ENCODE assay signal across 8 cellular contexts in the genomic region with DNA sequence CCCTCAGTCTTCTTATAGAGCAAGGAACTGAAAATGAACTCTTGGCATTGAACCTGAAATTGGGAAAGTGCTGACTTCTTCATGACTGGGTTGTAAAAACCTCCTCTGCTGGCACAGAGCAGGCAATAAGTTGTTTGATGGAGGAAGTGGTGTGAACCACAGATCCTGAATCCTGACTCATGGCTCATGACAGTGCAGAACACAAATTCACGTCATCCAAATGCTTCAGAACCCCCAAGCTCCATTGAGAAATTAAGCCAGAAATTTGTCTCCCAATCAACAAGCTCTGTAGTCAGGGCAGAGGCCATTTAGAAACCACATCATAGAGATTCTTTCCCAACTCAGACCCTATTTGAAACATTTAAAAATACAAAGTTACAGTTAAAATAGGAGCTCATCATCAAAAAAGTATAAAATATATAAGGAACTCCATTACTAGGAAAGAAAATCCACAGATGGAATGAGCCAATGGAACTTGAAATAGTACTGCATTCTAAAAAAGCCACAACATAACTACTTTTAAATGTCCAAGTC. TPM values are rescaled to one million over a fixed set of nuclear protein-coding genes. Genes with fewer than 3 reads are reported as not detected.
DNase-seq lines count a peak whose midpoint lies in the region; ATAC-seq and TF ChIP-seq lines count a peak whose summit lies in the region.

No MANE protein-coding gene starts in this region.

- peak; percentile 27 to 81 for TF ChIP-seq EP300 in tibial nerve (IDR thresholded peaks at IDR 0.05)

- peak overlapping the region; percentile 64; the same call in 1 of the 2 replicates for H3K27ac ChIP-seq in KMS-11
- no peak overlapping the region for H3K27ac ChIP-seq in right cardiac atrium (ENCODE audit: low read length)
- peak overlapping the region in 2 of 4 donors; percentile 11 to 53 for H3K27ac ChIP-seq in tibial nerve

- no peaks in the 10 kb centered on the region for H3K79me2 ChIP-seq in KMS-11 (ENCODE audit: insufficient read depth, low read depth)

- H3K4me3 Mint-ChIP-seq in activated naive CD4-positive, alpha-beta T cell treated with anti-CD3 and anti-CD28 coated beads for 36 hours, result no peak overlapping the region

- peaks cover 22% of the 10 kb centered on the region for H3K4me1 Mint-ChIP-seq in activated naive CD4-positive, alpha-beta T cell treated with anti-CD3 and anti-CD28 coated beads for 36 hours (ENCODE audit: low read depth)

- whole genome bisulfite sequencing in right cardiac atrium, result 40% methylated on average over 1 of the region's 1 CpG
- 19 to 27% methylated on average over 1 of the region's 1 CpG for WGBS in tibial nerve, 2 donors

- H3K9me3 ChIP-seq in right cardiac atrium (ENCODE audit: control insufficient read depth, low read length) (no peaks in the 10 kb centered on the region), tibial nerve (no peaks in the 10 kb centered on the region)

- peak overlapping the region; percentile 41; the same call in 1 of the 2 replicates for H3K4me2 ChIP-seq in KMS-11

- no peak overlapping the region; the same call in 1 of the 2 replicates for H3K9ac ChIP-seq in KMS-11

- TF ChIP-seq CTCF in KMS-11 (conservative IDR thresholded peaks at IDR 0.05; ENCODE audit: low read depth, low read length), result no peak
- no peak for TF ChIP-seq CTCF in tibial nerve (IDR thresholded peaks at IDR 0.05)

- CTCF ChIA-PET in activated naive CD4-positive, alpha-beta T cell treated with anti-CD3 and anti-CD28 coated beads for 36 hours (lab: Charles Lee), result interaction anchor here (0.5 to 4.7 kb wide), 7 partner anchors 9 to 267 kb away, joined by 3 to 51 read pairs (median 4); a partner anchor contains a TSS

- no peak overlapping the region for H2AFZ ChIP-seq in KMS-11 (ENCODE audit: low read depth)

- ATAC-seq in GM18505 (IDR thresholded peaks at IDR 0.05; ENCODE audit: unreplicated experiment) (peak; percentile 51), right cardiac atrium (peak; percentile 82 to 84), GM18861 (IDR thresholded peaks at IDR 0.05; ENCODE audit: unreplicated experiment) (no peak)

- intact Hi-C loops in activated naive CD4-positive, alpha-beta T cell treated with anti-CD3 and anti-CD28 coated beads for 36 hours (cut with micrococcal nuclease), result no loop called here
- intact Hi-C loops in right cardiac atrium (cut with DNase I), result loop anchor here in 1 of 4 donors (10.0 kb wide), 1 partner anchor 272 kb away; no protein-coding TSS in a partner anchor

- no peaks in the 10 kb centered on the region for H3K36me3 ChIP-seq in KMS-11 (ENCODE audit: insufficient read depth)
- no peaks in the 10 kb centered on the region for H3K36me3 ChIP-seq in tibial nerve

- no peaks in the 10 kb centered on the region for H3K27me3 Mint-ChIP-seq in activated naive CD4-positive, alpha-beta T cell treated with anti-CD3 and anti-CD28 coated beads for 36 hours (ENCODE audit: low read depth)

- H4K20me1 ChIP-seq in KMS-11 (ENCODE audit: insufficient read depth), result no peaks in the 10 kb centered on the region

- no peak overlapping the region for H3K27ac Mint-ChIP-seq in activated naive CD4-positive, alpha-beta T cell treated with anti-CD3 and anti-CD28 coated beads for 36 hours

- H3K4me3 ChIP-seq in KMS-11 (IDR thresholded peaks at IDR 0.05; ENCODE audit: insufficient read depth, low read depth, low read length) (no peak overlapping the region), right cardiac atrium (ENCODE audit: low read length) (no peak overlapping the region), tibial nerve (no peak overlapping the region)

- peaks cover 22% of the 10 kb centered on the region for H3K4me1 ChIP-seq in KMS-11 (ENCODE audit: low read depth, poor library complexity, severe bottlenecking)
- H3K4me1 ChIP-seq in right cardiac atrium (ENCODE audit: control insufficient read depth, insufficient read depth, low read length), result no peaks in the 10 kb centered on the region
- peaks cover 0 to 9% (median 0%) of the 10 kb centered on the region in 4 donors for H3K4me1 ChIP-seq in tibial nerve

- peak; percentile 67 for DNase-seq in activated naive CD4-positive, alpha-beta T cell treated with anti-CD3 and anti-CD28 coated beads for 36 hours
- no peak for DNase-seq in right cardiac atrium
- peak in 1 of 2 donors; percentile 63 for DNase-seq in tibial nerve (ENCODE audit: low spot score in 2 of 2)
- no peak for DNase-seq in NCI-H1436 treated with DMSO at 0.1 percent for 48 hours (lab: John Stamatoyannopoulos, UW)
- no peak for DNase-seq in NCI-H1694 (lab: John Stamatoyannopoulos, UW)

- no peaks in the 10 kb centered on the region for H3K36me3 Mint-ChIP-seq in activated naive CD4-positive, alpha-beta T cell treated with anti-CD3 and anti-CD28 coated beads for 36 hours (ENCODE audit: low read depth)

- no peak for TF ChIP-seq POLR2A in GM18505 (IDR thresholded peaks at IDR 0.05; ENCODE audit: borderline replicate concordance, extremely low read depth, insufficient read depth, insufficient read length)
- no peak for TF ChIP-seq POLR2A in tibial nerve (IDR thresholded peaks at IDR 0.05)

- no peaks in the 10 kb centered on the region for H3K9me3 Mint-ChIP-seq in activated naive CD4-positive, alpha-beta T cell treated with anti-CD3 and anti-CD28 coated beads for 36 hours

- H3K27me3 ChIP-seq in KMS-11 (ENCODE audit: insufficient read depth, low read depth) (no peaks in the 10 kb centered on the region), right cardiac atrium (ENCODE audit: control insufficient read depth, insufficient read depth) (no peaks in the 10 kb centered on the region), tibial nerve (no peaks in the 10 kb centered on the region)

RNA-seq across cellular contexts. Expression of a gene that starts 10.3 kb away (rescaled TPM):
- total RNA-seq in activated naive CD4-positive, alpha-beta T cell treated with anti-CD3 and anti-CD28 coated beads for 36 hours, result 10 to 100 TPM; 48.9 to 52.8 TPM
- total RNA-seq in right cardiac atrium, result 10 to 100 TPM; 15.7 to 43.3 (median 35.0) TPM
- 22.1 TPM for polyA plus RNA-seq in right cardiac atrium
- 10 to 100 TPM in 2 of 4 donors, 1 to 10 TPM in 2; 9.0 to 23.6 (median 13.5) TPM for total RNA-seq in tibial nerve
